1 cellular context compared by ENCODE assay signal in the genomic region with DNA sequence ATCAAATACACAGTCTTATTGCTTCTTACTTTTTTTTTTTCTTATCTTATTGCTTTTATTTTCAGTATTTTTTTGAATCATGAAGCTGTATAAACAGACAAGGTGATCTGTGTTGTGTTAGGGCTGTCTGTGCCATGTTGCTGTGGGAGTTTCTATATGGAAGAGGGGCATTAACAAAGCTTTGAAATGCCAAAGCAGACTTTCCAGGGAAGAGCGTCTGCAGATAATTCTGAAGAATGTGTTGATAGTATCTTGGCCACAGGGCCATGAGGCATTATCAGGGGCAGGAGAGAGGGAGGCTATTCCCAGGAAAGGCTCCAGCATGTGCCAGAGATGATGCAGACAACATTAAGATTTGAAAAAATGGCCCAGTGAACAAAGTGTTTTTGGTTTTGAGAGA.
A peak's percentile ranks its signal among the peaks of the same experiment; 100 is the strongest.
TF ChIP-seq lines count a peak whose summit lies in the region.

No MANE protein-coding gene starts in this region.

TF ChIP-seq in SK-N-SH treated with all-trans-retinoic acid at 6 μM for 48 hours, 23 proteins besides CTCF, POLR2A, EP300 and RAD21 (continued from another document):
- TF ChIP-seq, protein P1, sequence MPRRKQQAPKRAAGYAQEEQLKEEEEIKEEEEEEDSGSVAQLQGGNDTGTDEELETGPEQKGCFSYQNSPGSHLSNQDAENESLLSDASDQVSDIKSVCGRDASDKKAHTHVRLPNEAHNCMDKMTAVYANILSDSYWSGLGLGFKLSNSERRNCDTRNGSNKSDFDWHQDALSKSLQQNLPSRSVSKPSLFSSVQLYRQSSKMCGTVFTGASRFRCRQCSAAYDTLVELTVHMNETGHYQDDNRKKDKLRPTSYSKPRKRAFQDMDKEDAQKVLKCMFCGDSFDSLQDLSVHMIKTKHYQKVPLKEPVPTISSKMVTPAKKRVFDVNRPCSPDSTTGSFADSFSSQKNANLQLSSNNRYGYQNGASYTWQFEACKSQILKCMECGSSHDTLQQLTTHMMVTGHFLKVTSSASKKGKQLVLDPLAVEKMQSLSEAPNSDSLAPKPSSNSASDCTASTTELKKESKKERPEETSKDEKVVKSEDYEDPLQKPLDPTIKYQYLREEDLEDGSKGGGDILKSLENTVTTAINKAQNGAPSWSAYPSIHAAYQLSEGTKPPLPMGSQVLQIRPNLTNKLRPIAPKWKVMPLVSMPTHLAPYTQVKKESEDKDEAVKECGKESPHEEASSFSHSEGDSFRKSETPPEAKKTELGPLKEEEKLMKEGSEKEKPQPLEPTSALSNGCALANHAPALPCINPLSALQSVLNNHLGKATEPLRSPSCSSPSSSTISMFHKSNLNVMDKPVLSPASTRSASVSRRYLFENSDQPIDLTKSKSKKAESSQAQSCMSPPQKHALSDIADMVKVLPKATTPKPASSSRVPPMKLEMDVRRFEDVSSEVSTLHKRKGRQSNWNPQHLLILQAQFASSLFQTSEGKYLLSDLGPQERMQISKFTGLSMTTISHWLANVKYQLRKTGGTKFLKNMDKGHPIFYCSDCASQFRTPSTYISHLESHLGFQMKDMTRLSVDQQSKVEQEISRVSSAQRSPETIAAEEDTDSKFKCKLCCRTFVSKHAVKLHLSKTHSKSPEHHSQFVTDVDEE (CRISPR knock-in tag; IDR thresholded peaks at IDR 0.05), result 0 out of 2 replicates have a peak, but pooled peaks have one; percentile 49
- no peak for TF ChIP-seq PPARA (CRISPR knock-in tag; IDR thresholded peaks at IDR 0.05; ENCODE audit: borderline replicate concordance)
- TF ChIP-seq ZNF70 (CRISPR knock-in tag; IDR thresholded peaks at IDR 0.05), result peak; percentile 95
- TF ChIP-seq ISL1 (CRISPR knock-in tag; IDR thresholded peaks at IDR 0.05), result peak; percentile 87
- no peak for TF ChIP-seq ZNF565 (CRISPR knock-in tag; conservative IDR thresholded peaks at IDR 0.05; ENCODE audit: low read depth)
- TF ChIP-seq, protein P2, sequence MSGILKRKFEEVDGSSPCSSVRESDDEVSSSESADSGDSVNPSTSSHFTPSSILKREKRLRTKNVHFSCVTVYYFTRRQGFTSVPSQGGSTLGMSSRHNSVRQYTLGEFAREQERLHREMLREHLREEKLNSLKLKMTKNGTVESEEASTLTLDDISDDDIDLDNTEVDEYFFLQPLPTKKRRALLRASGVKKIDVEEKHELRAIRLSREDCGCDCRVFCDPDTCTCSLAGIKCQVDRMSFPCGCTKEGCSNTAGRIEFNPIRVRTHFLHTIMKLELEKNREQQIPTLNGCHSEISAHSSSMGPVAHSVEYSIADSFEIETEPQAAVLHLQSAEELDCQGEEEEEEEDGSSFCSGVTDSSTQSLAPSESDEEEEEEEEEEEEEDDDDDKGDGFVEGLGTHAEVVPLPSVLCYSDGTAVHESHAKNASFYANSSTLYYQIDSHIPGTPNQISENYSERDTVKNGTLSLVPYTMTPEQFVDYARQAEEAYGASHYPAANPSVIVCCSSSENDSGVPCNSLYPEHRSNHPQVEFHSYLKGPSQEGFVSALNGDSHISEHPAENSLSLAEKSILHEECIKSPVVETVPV (CRISPR knock-in tag; IDR thresholded peaks at IDR 0.05), result 0 out of 2 replicates have a peak, but pooled peaks have one; percentile 37
- TF ChIP-seq OSR1 (CRISPR knock-in tag; IDR thresholded peaks at IDR 0.05), result no peak
- no peak for TF ChIP-seq ARNTL (CRISPR knock-in tag; IDR thresholded peaks at IDR 0.05; ENCODE audit: borderline replicate concordance, low read depth)
- TF ChIP-seq ESRRG (CRISPR knock-in tag; IDR thresholded peaks at IDR 0.05), result 0 out of 2 replicates have a peak, but pooled peaks have one; percentile 58
- TF ChIP-seq CSDC2 (CRISPR knock-in tag; IDR thresholded peaks at IDR 0.05), result no peak
- TF ChIP-seq SNAI2 (CRISPR knock-in tag; IDR thresholded peaks at IDR 0.05), result no peak
- TF ChIP-seq, protein P3, sequence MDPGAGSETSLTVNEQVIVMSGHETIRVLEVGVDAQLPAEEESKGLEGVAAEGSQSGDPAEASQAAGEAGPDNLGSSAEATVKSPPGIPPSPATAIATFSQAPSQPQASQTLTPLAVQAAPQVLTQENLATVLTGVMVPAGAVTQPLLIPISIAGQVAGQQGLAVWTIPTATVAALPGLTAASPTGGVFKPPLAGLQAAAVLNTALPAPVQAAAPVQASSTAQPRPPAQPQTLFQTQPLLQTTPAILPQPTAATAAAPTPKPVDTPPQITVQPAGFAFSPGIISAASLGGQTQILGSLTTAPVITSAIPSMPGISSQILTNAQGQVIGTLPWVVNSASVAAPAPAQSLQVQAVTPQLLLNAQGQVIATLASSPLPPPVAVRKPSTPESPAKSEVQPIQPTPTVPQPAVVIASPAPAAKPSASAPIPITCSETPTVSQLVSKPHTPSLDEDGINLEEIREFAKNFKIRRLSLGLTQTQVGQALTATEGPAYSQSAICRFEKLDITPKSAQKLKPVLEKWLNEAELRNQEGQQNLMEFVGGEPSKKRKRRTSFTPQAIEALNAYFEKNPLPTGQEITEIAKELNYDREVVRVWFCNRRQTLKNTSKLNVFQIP (CRISPR knock-in tag; IDR thresholded peaks at IDR 0.05; ENCODE audit: borderline replicate concordance, low read depth), result no peak; the same call in 1 of the 2 replicates
- no peak for TF ChIP-seq BACH2 (CRISPR knock-in tag; IDR thresholded peaks at IDR 0.05; ENCODE audit: borderline replicate concordance)
- TF ChIP-seq, protein P4, sequence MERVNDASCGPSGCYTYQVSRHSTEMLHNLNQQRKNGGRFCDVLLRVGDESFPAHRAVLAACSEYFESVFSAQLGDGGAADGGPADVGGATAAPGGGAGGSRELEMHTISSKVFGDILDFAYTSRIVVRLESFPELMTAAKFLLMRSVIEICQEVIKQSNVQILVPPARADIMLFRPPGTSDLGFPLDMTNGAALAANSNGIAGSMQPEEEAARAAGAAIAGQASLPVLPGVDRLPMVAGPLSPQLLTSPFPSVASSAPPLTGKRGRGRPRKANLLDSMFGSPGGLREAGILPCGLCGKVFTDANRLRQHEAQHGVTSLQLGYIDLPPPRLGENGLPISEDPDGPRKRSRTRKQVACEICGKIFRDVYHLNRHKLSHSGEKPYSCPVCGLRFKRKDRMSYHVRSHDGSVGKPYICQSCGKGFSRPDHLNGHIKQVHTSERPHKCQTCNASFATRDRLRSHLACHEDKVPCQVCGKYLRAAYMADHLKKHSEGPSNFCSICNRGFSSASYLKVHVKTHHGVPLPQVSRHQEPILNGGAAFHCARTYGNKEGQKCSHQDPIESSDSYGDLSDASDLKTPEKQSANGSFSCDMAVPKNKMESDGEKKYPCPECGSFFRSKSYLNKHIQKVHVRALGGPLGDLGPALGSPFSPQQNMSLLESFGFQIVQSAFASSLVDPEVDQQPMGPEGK (CRISPR knock-in tag; IDR thresholded peaks at IDR 0.05; ENCODE audit: borderline replicate concordance), result no peak
- TF ChIP-seq, protein P5, sequence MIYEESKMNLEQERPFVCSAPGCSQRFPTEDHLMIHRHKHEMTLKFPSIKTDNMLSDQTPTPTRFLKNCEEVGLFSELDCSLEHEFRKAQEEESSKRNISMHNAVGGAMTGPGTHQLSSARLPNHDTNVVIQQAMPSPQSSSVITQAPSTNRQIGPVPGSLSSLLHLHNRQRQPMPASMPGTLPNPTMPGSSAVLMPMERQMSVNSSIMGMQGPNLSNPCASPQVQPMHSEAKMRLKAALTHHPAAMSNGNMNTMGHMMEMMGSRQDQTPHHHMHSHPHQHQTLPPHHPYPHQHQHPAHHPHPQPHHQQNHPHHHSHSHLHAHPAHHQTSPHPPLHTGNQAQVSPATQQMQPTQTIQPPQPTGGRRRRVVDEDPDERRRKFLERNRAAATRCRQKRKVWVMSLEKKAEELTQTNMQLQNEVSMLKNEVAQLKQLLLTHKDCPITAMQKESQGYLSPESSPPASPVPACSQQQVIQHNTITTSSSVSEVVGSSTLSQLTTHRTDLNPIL (CRISPR knock-in tag; IDR thresholded peaks at IDR 0.05; ENCODE audit: low read depth), result peak; percentile 46; the same call in 1 of the 2 replicates
- TF ChIP-seq RARB (CRISPR knock-in tag; IDR thresholded peaks at IDR 0.05), result no peak
- no peak for TF ChIP-seq ZC3H10 (CRISPR knock-in tag; IDR thresholded peaks at IDR 0.05)
